8 cellular contexts compared by ENCODE assay signal in the genomic region with DNA sequence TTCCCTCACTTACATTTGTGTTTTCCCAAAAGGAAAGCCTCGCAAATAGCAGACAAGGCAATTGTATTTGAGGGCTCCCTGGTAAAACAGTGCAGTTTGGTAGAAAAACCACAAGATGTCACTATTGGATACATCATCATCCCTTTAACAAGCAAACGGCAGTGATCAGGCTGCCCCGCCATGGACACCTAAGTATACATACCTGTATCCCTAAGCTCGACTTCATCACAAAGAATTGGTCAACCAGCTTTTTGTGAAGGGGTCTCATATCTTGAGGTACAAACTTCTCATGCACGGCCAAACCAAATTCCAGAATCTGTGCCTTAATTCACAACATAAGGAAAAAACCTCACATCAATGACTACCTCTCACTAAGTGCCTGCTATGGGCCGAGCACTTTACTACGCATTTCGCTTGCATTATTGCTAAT.
A peak's percentile ranks its signal among the peaks of the same experiment; 100 is the strongest.
DNase-seq lines count a peak whose midpoint lies in the region; ATAC-seq, FAIRE-seq and TF ChIP-seq lines count a peak whose summit lies in the region.

No MANE protein-coding gene starts in this region.

- in situ Hi-C loops in SK-MEL-5 (cut with HindIII; ENCODE audit: low pct_unique_long_range_greater_than_20kb, low sequenced_read_pairs): no loop called here

- peak; percentile 66 for DNase-seq in AG08396 (ENCODE audit: low spot score)
- peak; percentile 27 for DNase-seq in GM12892 (ENCODE audit: insufficient read length)
- peak; percentile 84 for DNase-seq in NAMALWA (ENCODE audit: low spot score)
- peak; percentile 87 for DNase-seq in SK-MEL-5 (ENCODE audit: low read depth, low spot score)
- peak; percentile 45 for DNase-seq in colonic mucosa
- DNase-seq in stimulated activated naive CD8-positive, alpha-beta T cell treated with anti-CD3 and anti-CD28 coated beads, Interleukin-15, Interleukin-2, amounts not matched to agents 100 U/mL and 50 U/mL, for 24 hours: peak; percentile 12

- TF ChIP-seq POLR2A in GM12892 (IDR thresholded peaks at IDR 0.05; ENCODE audit: low read depth, low read length): no peak

- no peaks in the 10 kb centered on the region for H3K36me3 ChIP-seq in colonic mucosa
- H3K36me3 ChIP-seq in liver (ENCODE audit: control insufficient read depth in 4 of 4, insufficient read depth in 3 of 4, low read depth in 1 of 4, low read length in 3 of 4): peaks cover 1 to 22% (median 14%) of the 10 kb centered on the region in 4 donors

- peak; percentile 79 for FAIRE-seq in GM12892 (lab: Jason Lieb, UNC)

- H3K4me1 ChIP-seq in colonic mucosa: no peaks in the 10 kb centered on the region
- peaks cover 0 to 6% (median 3%) of the 10 kb centered on the region in 4 donors for H3K4me1 ChIP-seq in liver (ENCODE audit: control insufficient read depth in 4 of 4, insufficient read depth in 4 of 4, low read length in 3 of 4)

- TF ChIP-seq CTCF in colonic mucosa (IDR thresholded peaks at IDR 0.05) (peak; percentile 69), liver (IDR thresholded peaks at IDR 0.05; ENCODE audit: low read depth, low read length, missing input control) (peak; percentile 64)

- peak; percentile 85 to 89 for TF ChIP-seq RAD21 in liver (IDR thresholded peaks at IDR 0.05)

- H3K4me3 ChIP-seq in colonic mucosa: no peak overlapping the region
- H3K4me3 ChIP-seq in liver (ENCODE audit: low read depth in 1 of 3, low read length in 3 of 3): no peak overlapping the region

- 47% methylated on average over 8 of the region's 8 CpGs for WGBS in liver

- no peaks in the 10 kb centered on the region for H3K27me3 ChIP-seq in colonic mucosa
- H3K27me3 ChIP-seq in liver (ENCODE audit: control insufficient read depth in 4 of 4, insufficient read depth in 4 of 4, low read length in 3 of 4): no peaks in the 10 kb centered on the region

- ATAC-seq in HG02610 (IDR thresholded peaks at IDR 0.05; ENCODE audit: unreplicated experiment): peak; percentile 89
- peak; percentile 72 for ATAC-seq in stimulated activated naive CD8-positive, alpha-beta T cell treated with anti-CD3 and anti-CD28 coated beads, Interleukin-15, Interleukin-2, amounts not matched to agents 100 U/mL and 50 U/mL, for 24 hours

- H3K27ac ChIP-seq in colonic mucosa (no peak overlapping the region), liver (ENCODE audit: low read depth in 1 of 2, low read length in 2 of 2) (no peak overlapping the region)

- intact Hi-C loops in colonic mucosa (cut with DNase I): loop anchor here (5.0 kb wide), 1 partner anchor 670 kb away; no protein-coding TSS in a partner anchor

- H3K9ac ChIP-seq in colonic mucosa (ENCODE audit: low read depth in 2 of 2, low read length in 2 of 2) (no peak overlapping the region), liver (ENCODE audit: low read depth in 1 of 2, low read length in 2 of 2) (no peak overlapping the region)

- H3K9me3 ChIP-seq in colonic mucosa: no peaks in the 10 kb centered on the region
- no peaks in the 10 kb centered on the region for H3K9me3 ChIP-seq in liver (ENCODE audit: control insufficient read depth in 4 of 4, low read length in 3 of 4)

TF ChIP-seq in liver, 16 proteins besides CTCF, POLR2A, EP300 and RAD21:
- TF ChIP-seq, protein P1, sequence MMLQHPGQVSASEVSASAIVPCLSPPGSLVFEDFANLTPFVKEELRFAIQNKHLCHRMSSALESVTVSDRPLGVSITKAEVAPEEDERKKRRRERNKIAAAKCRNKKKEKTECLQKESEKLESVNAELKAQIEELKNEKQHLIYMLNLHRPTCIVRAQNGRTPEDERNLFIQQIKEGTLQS (IDR thresholded peaks at IDR 0.05): no peak
- TF ChIP-seq, protein P2, sequence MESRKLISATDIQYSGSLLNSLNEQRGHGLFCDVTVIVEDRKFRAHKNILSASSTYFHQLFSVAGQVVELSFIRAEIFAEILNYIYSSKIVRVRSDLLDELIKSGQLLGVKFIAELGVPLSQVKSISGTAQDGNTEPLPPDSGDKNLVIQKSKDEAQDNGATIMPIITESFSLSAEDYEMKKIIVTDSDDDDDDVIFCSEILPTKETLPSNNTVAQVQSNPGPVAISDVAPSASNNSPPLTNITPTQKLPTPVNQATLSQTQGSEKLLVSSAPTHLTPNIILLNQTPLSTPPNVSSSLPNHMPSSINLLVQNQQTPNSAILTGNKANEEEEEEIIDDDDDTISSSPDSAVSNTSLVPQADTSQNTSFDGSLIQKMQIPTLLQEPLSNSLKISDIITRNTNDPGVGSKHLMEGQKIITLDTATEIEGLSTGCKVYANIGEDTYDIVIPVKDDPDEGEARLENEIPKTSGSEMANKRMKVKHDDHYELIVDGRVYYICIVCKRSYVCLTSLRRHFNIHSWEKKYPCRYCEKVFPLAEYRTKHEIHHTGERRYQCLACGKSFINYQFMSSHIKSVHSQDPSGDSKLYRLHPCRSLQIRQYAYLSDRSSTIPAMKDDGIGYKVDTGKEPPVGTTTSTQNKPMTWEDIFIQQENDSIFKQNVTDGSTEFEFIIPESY (IDR thresholded peaks at IDR 0.05): no peak
- TF ChIP-seq SP1 (IDR thresholded peaks at IDR 0.05): no peak
- TF ChIP-seq YY1 (IDR thresholded peaks at IDR 0.05): no peak
- no peak for TF ChIP-seq NR2F2 (IDR thresholded peaks at IDR 0.05)
- TF ChIP-seq FOXA2 (IDR thresholded peaks at IDR 0.05): no peak
- TF ChIP-seq EGR1 (IDR thresholded peaks at IDR 0.05; ENCODE audit: low read depth in 2 of 2): no peak
- no peak for TF ChIP-seq RXRA (IDR thresholded peaks at IDR 0.05)
- TF ChIP-seq, protein P3, sequence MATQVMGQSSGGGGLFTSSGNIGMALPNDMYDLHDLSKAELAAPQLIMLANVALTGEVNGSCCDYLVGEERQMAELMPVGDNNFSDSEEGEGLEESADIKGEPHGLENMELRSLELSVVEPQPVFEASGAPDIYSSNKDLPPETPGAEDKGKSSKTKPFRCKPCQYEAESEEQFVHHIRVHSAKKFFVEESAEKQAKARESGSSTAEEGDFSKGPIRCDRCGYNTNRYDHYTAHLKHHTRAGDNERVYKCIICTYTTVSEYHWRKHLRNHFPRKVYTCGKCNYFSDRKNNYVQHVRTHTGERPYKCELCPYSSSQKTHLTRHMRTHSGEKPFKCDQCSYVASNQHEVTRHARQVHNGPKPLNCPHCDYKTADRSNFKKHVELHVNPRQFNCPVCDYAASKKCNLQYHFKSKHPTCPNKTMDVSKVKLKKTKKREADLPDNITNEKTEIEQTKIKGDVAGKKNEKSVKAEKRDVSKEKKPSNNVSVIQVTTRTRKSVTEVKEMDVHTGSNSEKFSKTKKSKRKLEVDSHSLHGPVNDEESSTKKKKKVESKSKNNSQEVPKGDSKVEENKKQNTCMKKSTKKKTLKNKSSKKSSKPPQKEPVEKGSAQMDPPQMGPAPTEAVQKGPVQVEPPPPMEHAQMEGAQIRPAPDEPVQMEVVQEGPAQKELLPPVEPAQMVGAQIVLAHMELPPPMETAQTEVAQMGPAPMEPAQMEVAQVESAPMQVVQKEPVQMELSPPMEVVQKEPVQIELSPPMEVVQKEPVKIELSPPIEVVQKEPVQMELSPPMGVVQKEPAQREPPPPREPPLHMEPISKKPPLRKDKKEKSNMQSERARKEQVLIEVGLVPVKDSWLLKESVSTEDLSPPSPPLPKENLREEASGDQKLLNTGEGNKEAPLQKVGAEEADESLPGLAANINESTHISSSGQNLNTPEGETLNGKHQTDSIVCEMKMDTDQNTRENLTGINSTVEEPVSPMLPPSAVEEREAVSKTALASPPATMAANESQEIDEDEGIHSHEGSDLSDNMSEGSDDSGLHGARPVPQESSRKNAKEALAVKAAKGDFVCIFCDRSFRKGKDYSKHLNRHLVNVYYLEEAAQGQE (IDR thresholded peaks at IDR 0.05): no peak
- TF ChIP-seq JUND (IDR thresholded peaks at IDR 0.05): no peak
- TF ChIP-seq, protein P4, sequence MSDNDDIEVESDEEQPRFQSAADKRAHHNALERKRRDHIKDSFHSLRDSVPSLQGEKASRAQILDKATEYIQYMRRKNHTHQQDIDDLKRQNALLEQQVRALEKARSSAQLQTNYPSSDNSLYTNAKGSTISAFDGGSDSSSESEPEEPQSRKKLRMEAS (IDR thresholded peaks at IDR 0.05): no peak
- TF ChIP-seq TAF1 (conservative IDR thresholded peaks at IDR 0.05): no peak
- no peak for TF ChIP-seq HNF4A (conservative IDR thresholded peaks at IDR 0.05)
- TF ChIP-seq GABPA (IDR thresholded peaks at IDR 0.05 in 1 of 2, conservative IDR thresholded peaks at IDR 0.05 in 1 of 2): no peak
- TF ChIP-seq HNF4G (IDR thresholded peaks at IDR 0.05): no peak
- TF ChIP-seq FOXA1 (IDR thresholded peaks at IDR 0.05): no peak

Comparison
In these comparisons a context has a peak if more than half of its experiments do, and no peak if none do; other contexts are left out.
1. DNase-seq: peak in every context shown above with its lines; median percentile 87 in SK-MEL-5; 84 in NAMALWA; 66 in AG08396; 45 in colonic mucosa; 27 in GM12892; 12 in stimulated activated naive CD8-positive, alpha-beta T cell treated with anti-CD3 and anti-CD28 coated beads, Interleukin-15, Interleukin-2, amounts not matched to agents 100 U/mL and 50 U/mL, for 24 hours.